Comparison of ENCODE assay signal across 1 cellular context in genomic region chr7:73433924-73434700, GRCh38.
TF ChIP-seq lines count a peak whose summit lies in the region.

No MANE protein-coding gene starts in this region.

TF ChIP-seq in K562, 482 proteins besides CTCF, POLR2A, EP300 and RAD21 (continued from another document):
- TF ChIP-seq MGA (IDR thresholded peaks at IDR 0.05) (peak; percentile 90), PCBP1 (IDR thresholded peaks at IDR 0.05; ENCODE audit: low read depth, low read length, poor library complexity, severe bottlenecking) (peak; percentile 52), MBD1 (CRISPR knock-in tag; IDR thresholded peaks at IDR 0.05) (peak; percentile 91; the same call in 1 of the 2 replicates), AFF4 (CRISPR knock-in tag; IDR thresholded peaks at IDR 0.05) (no peak), RB1 (IDR thresholded peaks at IDR 0.05; ENCODE audit: low read depth) (peak; percentile 8; the same call in 1 of the 2 replicates), ZNF212 (CRISPR knock-in tag; IDR thresholded peaks at IDR 0.05) (no peak), HNRNPL (IDR thresholded peaks at IDR 0.05; ENCODE audit: low read depth, low read length) (peak; percentile 93), MYC (IDR thresholded peaks at IDR 0.05; ENCODE audit: low read depth, low read length) (no peak), MYC (CRISPR knock-in tag; IDR thresholded peaks at IDR 0.05; ENCODE audit: borderline replicate concordance, low read depth) (no peak), L3MBTL2 (IDR thresholded peaks at IDR 0.05) (peak; percentile 80), NRF1 (conservative IDR thresholded peaks at IDR 0.05 in 1 of 2, IDR thresholded peaks at IDR 0.05 in 1 of 2) (0 out of 4 replicates have a peak, but pooled peaks of 1 of the 2 experiments have one; percentile 2), U2AF1 (optimal IDR thresholded peaks at IDR 0.05; ENCODE audit: low read depth, low read length) (peak; percentile 38), ZBTB33 (CRISPR knock-in tag; IDR thresholded peaks at IDR 0.05) (peak; percentile 99), CREB1 (IDR thresholded peaks at IDR 0.05) (no peak), CREB1 (CRISPR knock-in tag; IDR thresholded peaks at IDR 0.05) (0 out of 2 replicates have a peak, but pooled peaks have one; percentile 19), RNF2 (IDR thresholded peaks at IDR 0.05) (0 out of 2 replicates have a peak, but pooled peaks have one; percentile 17), HMGN3 (IDR thresholded peaks at IDR 0.05; ENCODE audit: borderline replicate concordance, extremely low read depth, insufficient read length, low read depth, low read length) (peak; percentile 10), SMAD4 (CRISPR knock-in tag; conservative IDR thresholded peaks at IDR 0.05) (0 out of 2 replicates have a peak, but pooled peaks have one; percentile 48), RREB1 (CRISPR knock-in tag; IDR thresholded peaks at IDR 0.05) (no peak)
TF ChIP-seq in K562: peak in this region for 21.
